In genomic region chr15:99981223-99981647, GRCh38 we compare ENCODE assay signal across 1 cellular context.
TF ChIP-seq lines count a peak whose summit lies in the region.

No MANE protein-coding gene starts in this region.

TF ChIP-seq in SK-N-SH, 30 proteins besides CTCF, POLR2A, EP300 and RAD21:
- no peak for TF ChIP-seq TEAD4 (IDR thresholded peaks at IDR 0.05; ENCODE audit: borderline replicate concordance, insufficient read depth)
- no peak for TF ChIP-seq MAX (IDR thresholded peaks at IDR 0.05; ENCODE audit: low read depth)
- TF ChIP-seq USF1 (IDR thresholded peaks at IDR 0.05; ENCODE audit: borderline replicate concordance, low read depth), result no peak
- no peak for TF ChIP-seq ZBTB33 (IDR thresholded peaks at IDR 0.05; ENCODE audit: borderline replicate concordance, low read depth)
- no peak for TF ChIP-seq FOXM1 (IDR thresholded peaks at IDR 0.05; ENCODE audit: low read depth)
- TF ChIP-seq SIN3A (IDR thresholded peaks at IDR 0.05; ENCODE audit: borderline replicate concordance, low read depth, low read length), result no peak
- no peak for TF ChIP-seq CHD2 (IDR thresholded peaks at IDR 0.05; ENCODE audit: low read length, partially characterized antibody)
- no peak for TF ChIP-seq USF2 (IDR thresholded peaks at IDR 0.05; ENCODE audit: borderline replicate concordance, low read depth, low read length)
- TF ChIP-seq MXI1 (IDR thresholded peaks at IDR 0.05; ENCODE audit: low read depth, low read length), result no peak
- no peak for TF ChIP-seq YY1 (IDR thresholded peaks at IDR 0.05; ENCODE audit: low read depth)
- no peak for TF ChIP-seq REST (IDR thresholded peaks at IDR 0.05; ENCODE audit: low read depth, low read length)
